ENCODE assay signal across 8 cellular contexts in the genomic region with DNA sequence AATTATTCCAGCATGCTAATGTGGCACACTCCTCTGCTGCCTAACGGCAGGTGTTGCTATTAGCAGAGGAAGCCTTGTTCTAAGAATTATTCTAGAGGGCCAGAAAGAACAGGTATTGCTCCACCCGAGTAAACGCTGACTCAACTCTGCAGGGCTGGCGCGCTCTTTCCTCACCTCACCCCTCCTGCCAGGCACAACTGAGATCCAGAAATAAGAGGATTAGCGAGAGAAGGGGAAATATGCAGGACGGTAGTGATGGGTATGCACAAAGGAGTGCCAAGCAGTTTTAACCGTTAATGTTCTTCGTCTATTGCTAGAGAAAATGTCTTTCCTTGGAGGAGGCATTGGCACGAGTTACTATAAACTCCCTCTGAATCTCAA. TPM values are rescaled to one million over a fixed set of nuclear protein-coding genes. Genes with fewer than 3 reads are reported as not detected.
DNase-seq lines count a peak whose midpoint lies in the region; ATAC-seq and TF ChIP-seq lines count a peak whose summit lies in the region.

No MANE protein-coding gene starts in this region.

- peaks cover 48% of the 10 kb centered on the region for H3K27me3 Mint-ChIP-seq in WTC11 (ENCODE audit: low read depth)

- H3K36me3 ChIP-seq in iPS DF 6.9 (ENCODE audit: control insufficient read depth, insufficient read depth, low read length): no peaks in the 10 kb centered on the region

- peak; percentile 86 for DNase-seq in DMS53 (lab: John Stamatoyannopoulos, UW)
- DNase-seq in WTC11 (ENCODE audit: low spot score): no peak
- no peak for DNase-seq in iPS DF 6.9 (ENCODE audit: low read depth, low spot score)
- DNase-seq in glomerular visceral epithelial cell (ENCODE audit: extremely low spot score): no peak
- DNase-seq in effector CD4-positive, alpha-beta T cell: no peak

- POLR2A ChIA-PET in WTC11 (lab: Charles Lee): no interaction called here

- peaks cover 23% of the 10 kb centered on the region for H3K4me1 Mint-ChIP-seq in WTC11

- no peaks in the 10 kb centered on the region for H3K9me3 Mint-ChIP-seq in WTC11

- peak overlapping the region; percentile 45; the same call in 1 of the 2 replicates for H3K4me3 ChIP-seq in iPS DF 6.9 (ENCODE audit: low read length)
- H3K4me3 ChIP-seq in skin epidermis: peak overlapping the region; percentile 10 to 45 (median 21)

- H3K27ac ChIP-seq in iPS DF 6.9 (ENCODE audit: low read length) (no peak overlapping the region), skin epidermis (no peak overlapping the region)

- H3K27ac Mint-ChIP-seq in WTC11: no peak overlapping the region

- no peak for TF ChIP-seq CTCF in WTC11 (IDR thresholded peaks at IDR 0.05)

- WGBS in iPS DF 6.9 (ENCODE audit: insufficient coverage, insufficient read length): no CpG with 5 or more reads among the region's 10 CpGs

- H3K4me3 Mint-ChIP-seq in WTC11: peak overlapping the region; percentile 74

- no peaks in the 10 kb centered on the region for H3K36me3 Mint-ChIP-seq in WTC11

- ATAC-seq in HG03342 (IDR thresholded peaks at IDR 0.05; ENCODE audit: unreplicated experiment) (peak; percentile 23), WTC11 (peak; percentile 15), GM21576 (IDR thresholded peaks at IDR 0.05; ENCODE audit: unreplicated experiment) (no peak)

- CTCF ChIA-PET in WTC11 (lab: Charles Lee): interaction anchor here (1.2 to 3.2 kb wide), 5 partner anchors 46 to 117 kb away, joined by 3 to 14 read pairs (median 7); no protein-coding TSS in a partner anchor

- peaks cover 13% of the 10 kb centered on the region; the same call in 1 of the 2 replicates for H3K27me3 ChIP-seq in iPS DF 6.9 (ENCODE audit: control insufficient read depth, insufficient read depth, low read length)

- H3K9me3 ChIP-seq in iPS DF 6.9 (ENCODE audit: control insufficient read depth, insufficient read depth, low read length): no peaks in the 10 kb centered on the region

- H3K4me1 ChIP-seq in iPS DF 6.9 (ENCODE audit: control insufficient read depth, insufficient read depth, low read length): no peaks in the 10 kb centered on the region

TF ChIP-seq in WTC11, 78 proteins besides CTCF, POLR2A, EP300 and RAD21:
- TF ChIP-seq, protein P1, sequence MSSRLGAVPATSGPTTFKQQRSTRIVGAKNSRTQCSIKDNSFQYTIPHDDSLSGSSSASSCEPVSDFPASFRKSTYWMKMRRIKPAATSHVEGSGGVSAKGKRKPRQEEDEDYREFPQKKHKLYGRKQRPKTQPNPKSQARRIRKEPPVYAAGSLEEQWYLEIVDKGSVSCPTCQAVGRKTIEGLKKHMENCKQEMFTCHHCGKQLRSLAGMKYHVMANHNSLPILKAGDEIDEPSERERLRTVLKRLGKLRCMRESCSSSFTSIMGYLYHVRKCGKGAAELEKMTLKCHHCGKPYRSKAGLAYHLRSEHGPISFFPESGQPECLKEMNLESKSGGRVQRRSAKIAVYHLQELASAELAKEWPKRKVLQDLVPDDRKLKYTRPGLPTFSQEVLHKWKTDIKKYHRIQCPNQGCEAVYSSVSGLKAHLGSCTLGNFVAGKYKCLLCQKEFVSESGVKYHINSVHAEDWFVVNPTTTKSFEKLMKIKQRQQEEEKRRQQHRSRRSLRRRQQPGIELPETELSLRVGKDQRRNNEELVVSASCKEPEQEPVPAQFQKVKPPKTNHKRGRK (CRISPR knock-in tag; IDR thresholded peaks at IDR 0.05; ENCODE audit: borderline replicate concordance): no peak
- TF ChIP-seq, protein P2, sequence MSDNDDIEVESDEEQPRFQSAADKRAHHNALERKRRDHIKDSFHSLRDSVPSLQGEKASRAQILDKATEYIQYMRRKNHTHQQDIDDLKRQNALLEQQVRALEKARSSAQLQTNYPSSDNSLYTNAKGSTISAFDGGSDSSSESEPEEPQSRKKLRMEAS (CRISPR knock-in tag; IDR thresholded peaks at IDR 0.05): no peak
- TF ChIP-seq, protein P3, sequence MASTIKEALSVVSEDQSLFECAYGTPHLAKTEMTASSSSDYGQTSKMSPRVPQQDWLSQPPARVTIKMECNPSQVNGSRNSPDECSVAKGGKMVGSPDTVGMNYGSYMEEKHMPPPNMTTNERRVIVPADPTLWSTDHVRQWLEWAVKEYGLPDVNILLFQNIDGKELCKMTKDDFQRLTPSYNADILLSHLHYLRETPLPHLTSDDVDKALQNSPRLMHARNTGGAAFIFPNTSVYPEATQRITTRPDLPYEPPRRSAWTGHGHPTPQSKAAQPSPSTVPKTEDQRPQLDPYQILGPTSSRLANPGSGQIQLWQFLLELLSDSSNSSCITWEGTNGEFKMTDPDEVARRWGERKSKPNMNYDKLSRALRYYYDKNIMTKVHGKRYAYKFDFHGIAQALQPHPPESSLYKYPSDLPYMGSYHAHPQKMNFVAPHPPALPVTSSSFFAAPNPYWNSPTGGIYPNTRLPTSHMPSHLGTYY (CRISPR knock-in tag; IDR thresholded peaks at IDR 0.05): no peak
- TF ChIP-seq IRF2 (CRISPR knock-in tag; IDR thresholded peaks at IDR 0.05; ENCODE audit: borderline replicate concordance, low read depth) (no peak), TCF7 (CRISPR knock-in tag; IDR thresholded peaks at IDR 0.05; ENCODE audit: low read depth) (no peak), ETV6 (CRISPR knock-in tag; IDR thresholded peaks at IDR 0.05) (no peak), GABPB1 (CRISPR knock-in tag; IDR thresholded peaks at IDR 0.05) (no peak), SMAD3 (CRISPR knock-in tag; IDR thresholded peaks at IDR 0.05; ENCODE audit: borderline replicate concordance) (no peak), SP1 (CRISPR knock-in tag; conservative IDR thresholded peaks at IDR 0.05) (no peak), CREM (CRISPR knock-in tag; IDR thresholded peaks at IDR 0.05) (no peak), MXD4 (CRISPR knock-in tag; IDR thresholded peaks at IDR 0.05; ENCODE audit: borderline replicate concordance) (no peak), NR2C2 (CRISPR knock-in tag; IDR thresholded peaks at IDR 0.05) (no peak), NR1H2 (CRISPR knock-in tag; IDR thresholded peaks at IDR 0.05) (no peak), OVOL2 (CRISPR knock-in tag; IDR thresholded peaks at IDR 0.05; ENCODE audit: borderline replicate concordance) (no peak), NFATC4 (CRISPR knock-in tag; IDR thresholded peaks at IDR 0.05) (no peak)
- TF ChIP-seq, protein P4, sequence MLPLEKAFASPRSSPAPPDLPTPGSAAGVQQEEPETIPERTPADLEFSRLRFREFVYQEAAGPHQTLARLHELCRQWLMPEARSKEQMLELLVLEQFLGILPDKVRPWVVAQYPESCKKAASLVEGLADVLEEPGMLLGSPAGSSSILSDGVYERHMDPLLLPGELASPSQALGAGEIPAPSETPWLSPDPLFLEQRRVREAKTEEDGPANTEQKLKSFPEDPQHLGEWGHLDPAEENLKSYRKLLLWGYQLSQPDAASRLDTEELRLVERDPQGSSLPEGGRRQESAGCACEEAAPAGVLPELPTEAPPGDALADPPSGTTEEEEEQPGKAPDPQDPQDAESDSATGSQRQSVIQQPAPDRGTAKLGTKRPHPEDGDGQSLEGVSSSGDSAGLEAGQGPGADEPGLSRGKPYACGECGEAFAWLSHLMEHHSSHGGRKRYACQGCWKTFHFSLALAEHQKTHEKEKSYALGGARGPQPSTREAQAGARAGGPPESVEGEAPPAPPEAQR (CRISPR knock-in tag; IDR thresholded peaks at IDR 0.05): no peak
- TF ChIP-seq, protein P5, sequence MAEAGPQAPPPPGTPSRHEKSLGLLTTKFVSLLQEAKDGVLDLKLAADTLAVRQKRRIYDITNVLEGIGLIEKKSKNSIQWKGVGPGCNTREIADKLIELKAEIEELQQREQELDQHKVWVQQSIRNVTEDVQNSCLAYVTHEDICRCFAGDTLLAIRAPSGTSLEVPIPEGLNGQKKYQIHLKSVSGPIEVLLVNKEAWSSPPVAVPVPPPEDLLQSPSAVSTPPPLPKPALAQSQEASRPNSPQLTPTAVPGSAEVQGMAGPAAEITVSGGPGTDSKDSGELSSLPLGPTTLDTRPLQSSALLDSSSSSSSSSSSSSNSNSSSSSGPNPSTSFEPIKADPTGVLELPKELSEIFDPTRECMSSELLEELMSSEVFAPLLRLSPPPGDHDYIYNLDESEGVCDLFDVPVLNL (CRISPR knock-in tag; IDR thresholded peaks at IDR 0.05; ENCODE audit: borderline replicate concordance, low read depth): no peak

RNA-seq across cellular contexts. Expression of a gene that starts 0.4 kb away (rescaled TPM):
- total RNA-seq in WTC11 (2021): 0.80 to 1.2 TPM (median 0.98 TPM) in 3 replicates
